ENCODE assay signal across 1 cellular context in genomic region chr2:218073185-218073584, GRCh38.
TF ChIP-seq lines count a peak whose summit lies in the region.

No MANE protein-coding gene starts in this region.

TF ChIP-seq in HCT116, 20 proteins besides CTCF, POLR2A, EP300 and RAD21:
- TF ChIP-seq EZH2 (IDR thresholded peaks at IDR 0.05) = no peak
- TF ChIP-seq YY1 (IDR thresholded peaks at IDR 0.05; ENCODE audit: extremely low read depth, insufficient replicate concordance, low read depth, low read length) = no peak
- TF ChIP-seq REST (IDR thresholded peaks at IDR 0.05; ENCODE audit: low read depth) = no peak
- no peak for TF ChIP-seq EZH2phosphoT487 (IDR thresholded peaks at IDR 0.05; ENCODE audit: borderline replicate concordance)
- no peak for TF ChIP-seq MAX (IDR thresholded peaks at IDR 0.05)
- TF ChIP-seq ELF1 (IDR thresholded peaks at IDR 0.05; ENCODE audit: borderline replicate concordance, low read depth) = no peak
- no peak for TF ChIP-seq ZNF274 (IDR thresholded peaks at IDR 0.05; ENCODE audit: low read depth, low read length)
- no peak for TF ChIP-seq SRF (IDR thresholded peaks at IDR 0.05; ENCODE audit: low read depth)
- no peak for TF ChIP-seq FOSL1 (IDR thresholded peaks at IDR 0.05; ENCODE audit: low read depth)
- TF ChIP-seq SIN3A (IDR thresholded peaks at IDR 0.05; ENCODE audit: low read depth) = no peak
- TF ChIP-seq POLR2AphosphoS5 (IDR thresholded peaks at IDR 0.05; ENCODE audit: low read depth, low read length) = no peak
- no peak for TF ChIP-seq ZFX (IDR thresholded peaks at IDR 0.05)
- TF ChIP-seq CBX3 (IDR thresholded peaks at IDR 0.05; ENCODE audit: low read depth) = no peak
- no peak for TF ChIP-seq ATF3 (IDR thresholded peaks at IDR 0.05)
- no peak for TF ChIP-seq ZBTB33 (IDR thresholded peaks at IDR 0.05; ENCODE audit: extremely low read depth, insufficient replicate concordance, low read length)
- no peak for TF ChIP-seq EGR1 (IDR thresholded peaks at IDR 0.05; ENCODE audit: low read depth)
- TF ChIP-seq SP1 (IDR thresholded peaks at IDR 0.05; ENCODE audit: low read depth) = no peak
- no peak for TF ChIP-seq CEBPB (IDR thresholded peaks at IDR 0.05; ENCODE audit: low read depth)
- no peak for TF ChIP-seq TCF7L2 (IDR thresholded peaks at IDR 0.05; ENCODE audit: borderline replicate concordance, extremely low read depth, insufficient read depth, insufficient read length)
TF ChIP-seq in HCT116: peak in this region for 0.
